In genomic region chr10:97399843-97400545, GRCh38 we compare ENCODE assay signal across 8 cellular contexts. TPM values are rescaled to one million over a fixed set of nuclear protein-coding genes. Genes with fewer than 3 reads are reported as not detected.
DNase-seq lines count a peak whose midpoint lies in the region; ATAC-seq and TF ChIP-seq lines count a peak whose summit lies in the region.

No MANE protein-coding gene starts in this region.

- peak overlapping the region; percentile 69 for H2AFZ ChIP-seq in PC-3 (ENCODE audit: low read length)

- no peak for ATAC-seq in CD4-positive, alpha-beta T cell (ENCODE audit: poor library complexity)
- ATAC-seq in PC-3 (peak; percentile 74), gastrocnemius medialis (peak; percentile 73 to 83)

- H3K4me1 ChIP-seq in HEK293 (ENCODE audit: control insufficient read depth, insufficient read depth, low read length) (0 out of 2 replicates have a peak, but pooled peaks cover 4% of the 10 kb centered on the region), PC-3 (ENCODE audit: insufficient read depth, low read length) (peaks cover 4% of the 10 kb centered on the region; the same call in 1 of the 2 replicates), gastrocnemius medialis (peaks cover 14 to 15% of the 10 kb centered on the region in 2 donors)

- in situ Hi-C loops in gastrocnemius medialis (cut with MboI; ENCODE audit: low sequenced_read_pairs in 4 of 4): no loop called here

- no peaks in the 10 kb centered on the region for H4K20me1 ChIP-seq in PC-3 (ENCODE audit: low read length)

- 17 to 38% (median 36%) methylated on average over 21 of the region's 21 CpGs for WGBS in adipose tissue, 3 donors

- H3K9me3 ChIP-seq in CD4-positive, alpha-beta T cell (ENCODE audit: control insufficient read depth, low read length): no peaks in the 10 kb centered on the region
- H3K9me3 ChIP-seq in HEK293 (ENCODE audit: control insufficient read depth, insufficient read depth, low read depth, low read length) (no peaks in the 10 kb centered on the region), PC-3 (ENCODE audit: low read length) (no peaks in the 10 kb centered on the region), gastrocnemius medialis (no peaks in the 10 kb centered on the region)

- H3K79me2 ChIP-seq in PC-3 (ENCODE audit: low read length): peaks cover 19% of the 10 kb centered on the region

- H3K4me1 Mint-ChIP-seq in CD4-positive, alpha-beta T cell (ENCODE audit: low read depth): peaks cover 16% of the 10 kb centered on the region

- TF ChIP-seq POLR2A in gastrocnemius medialis (IDR thresholded peaks at IDR 0.05): peak; percentile 59 to 64

- H3K4me3 Mint-ChIP-seq in CD4-positive, alpha-beta T cell: peak overlapping the region; percentile 95

- intact Hi-C loops in CD4-positive, alpha-beta T cell (cut with DNase I, micrococcal nuclease): loop anchor here (2.0 to 5.0 kb wide), 8 partner anchors 65 to 337 kb away; partner anchors contain the start of genes ARHGAP19 (in 2 of the 2), FRAT2 (in 2 of the 2), AVPI1 (in 1 of the 2) and FRAT1 (in 1 of the 2)
- intact Hi-C loops in PC-3 (cut with micrococcal nuclease) (loop anchor here (1.0 kb wide), 1 partner anchor 108 kb away; the partner anchor contains the start of gene ARHGAP19), gastrocnemius medialis (cut with DNase I; ENCODE audit: low total_unique reads) (loop anchor here (2.0 to 5.0 kb wide), 3 partner anchors 27 to 337 kb away; partner anchors contain the start of genes FRAT2, PGAM1 and ZFYVE27)

- H3K9ac ChIP-seq in PC-3 (ENCODE audit: low read length): peak overlapping the region; percentile 96

- POLR2A ChIA-PET in CD4-positive, alpha-beta T cell (lab: Charles Lee): interaction anchor here (1.2 to 2.6 kb wide), 6 partner anchors 16 to 287 kb away, joined by 4 to 18 read pairs (median 7); partner anchors contain the start of genes AVPI1, FRAT1, FRAT2 and UBTD1
- POLR2A ChIA-PET in HEK293 (lab: Yijun Ruan, JAX) (interaction anchor here (0.6 to 2.6 kb wide), 11 partner anchors 11 to 121 kb away, joined by 3 to 18 read pairs (median 4); partner anchors contain the start of genes ARHGAP19 and FRAT2), PC-3 (lab: Charles Lee; ENCODE audit: unreplicated experiment) (no interaction called here)

- peak overlapping the region; percentile 79 for H3K4me3 ChIP-seq in HEK293 (ENCODE audit: low read depth, low read length)
- peak overlapping the region; percentile 99 for H3K4me3 ChIP-seq in PC-3 (ENCODE audit: low read length)
- peak overlapping the region; percentile 90 for H3K4me3 ChIP-seq in iPS-11a (ENCODE audit: low read depth, low read length)
- peak overlapping the region; percentile 72 to 97 (median 94) for H3K4me3 ChIP-seq in gastrocnemius medialis

- peak in 1 of 10 experiments; percentile 20 for DNase-seq in CD4-positive, alpha-beta T cell
- DNase-seq in PC-3 (peak; percentile 75), gastrocnemius medialis (peak; percentile 61 to 71), DMS153 treated with DMSO at 0.1 percent for 48 hours (lab: John Stamatoyannopoulos, UW; ENCODE audit: unreplicated experiment) (no peak), NCI-H1092 treated with DMSO at 0.1 percent for 48 hours (lab: John Stamatoyannopoulos, UW) (no peak)

- H3K27ac ChIP-seq in CD4-positive, alpha-beta T cell (ENCODE audit: low read depth, low read length): peak overlapping the region; percentile 81
- H3K27ac ChIP-seq in HEK293 (ENCODE audit: extremely low read depth, low read depth, low read length) (peak overlapping the region; percentile 52), PC-3 (ENCODE audit: low read length) (peak overlapping the region; percentile 80), adipose tissue (ENCODE audit: low read depth, low read length) (peak overlapping the region; percentile 28), gastrocnemius medialis (peak overlapping the region; percentile 89 to 97 (median 94))

- peaks cover 14% of the 10 kb centered on the region for H3K36me3 Mint-ChIP-seq in CD4-positive, alpha-beta T cell (ENCODE audit: low read depth)

- no TSS peak for BruUV-seq in PC-3 (replicated peaks; lab: Mats Ljungman, UMichigan)

- CTCF ChIA-PET in CD4-positive, alpha-beta T cell (lab: Charles Lee): interaction anchor here (1.3 to 1.7 kb wide), 2 partner anchors 67 to 80 kb away, joined by 3 read pairs; partner anchors contain the start of gene FRAT1
- CTCF ChIA-PET in HEK293 (lab: Yijun Ruan, JAX): interaction anchor here (0.7 to 1.3 kb wide), 5 partner anchors 8 to 483 kb away, joined by 3 to 5 read pairs (median 3); no protein-coding TSS in a partner anchor
- CTCF ChIA-PET in PC-3 (lab: Charles Lee): interaction anchor here (1.1 kb wide), 1 partner anchor 28 kb away, joined by 10 read pairs; no protein-coding TSS in a partner anchor

- no peaks in the 10 kb centered on the region for H3K27me3 Mint-ChIP-seq in CD4-positive, alpha-beta T cell

- H3K27me3 ChIP-seq in CD4-positive, alpha-beta T cell (ENCODE audit: control insufficient read depth, insufficient read depth, low read length): no peaks in the 10 kb centered on the region
- H3K27me3 ChIP-seq in PC-3 (ENCODE audit: low read length) (no peaks in the 10 kb centered on the region), gastrocnemius medialis (no peaks in the 10 kb centered on the region)

- no peaks in the 10 kb centered on the region for H3K9me2 ChIP-seq in PC-3 (replicated peaks; ENCODE audit: low read length)

- peak overlapping the region; percentile 97 for H3K4me2 ChIP-seq in PC-3 (ENCODE audit: low read length)

- TF ChIP-seq CTCF in CD4-positive, alpha-beta T cell (IDR thresholded peaks at IDR 0.05): no peak
- TF ChIP-seq CTCF in HEK293 (tag by site-specific recombination; IDR thresholded peaks at IDR 0.05): no peak
- TF ChIP-seq CTCF in PC-3 (conservative IDR thresholded peaks at IDR 0.05; ENCODE audit: low read depth, low read length): no peak
- no peak for TF ChIP-seq CTCF in gastrocnemius medialis (IDR thresholded peaks at IDR 0.05 in 4 of 5, conservative IDR thresholded peaks at IDR 0.05 in 1 of 5)

- no peaks in the 10 kb centered on the region for H3K9me3 Mint-ChIP-seq in CD4-positive, alpha-beta T cell

- H3K27ac Mint-ChIP-seq in CD4-positive, alpha-beta T cell: peak overlapping the region; percentile 89

- H3K36me3 ChIP-seq in HEK293 (ENCODE audit: control insufficient read depth in 2 of 2, insufficient read depth in 1 of 2, low read length in 2 of 2) (peaks cover 22 to 27% of the 10 kb centered on the region in 2 experiments; a peak in 2 of 3 replicates), PC-3 (ENCODE audit: low read depth, low read length) (peaks cover 8% of the 10 kb centered on the region), gastrocnemius medialis (peaks cover 0 to 39% of the 10 kb centered on the region in 2 donors)

- H3F3A ChIP-seq in PC-3 (ENCODE audit: low read length, unreplicated experiment): no peaks in the 10 kb centered on the region

TF ChIP-seq in HEK293, 187 proteins besides CTCF, POLR2A, EP300 and RAD21 (continues in another document):
- TF ChIP-seq ZNF76 (tag by site-specific recombination; IDR thresholded peaks at IDR 0.05; ENCODE audit: borderline replicate concordance, low read depth): peak; percentile 37; the same call in 1 of the 2 replicates
- peak; percentile 74 for TF ChIP-seq ATF2 (tag by site-specific recombination; IDR thresholded peaks at IDR 0.05; ENCODE audit: low read depth)
- no peak for TF ChIP-seq ZNF560 (tag by site-specific recombination; IDR thresholded peaks at IDR 0.05; ENCODE audit: borderline replicate concordance)
- TF ChIP-seq YY1 (tag by site-specific recombination; IDR thresholded peaks at IDR 0.05): no peak
- TF ChIP-seq GLIS2 (tag by site-specific recombination; IDR thresholded peaks at IDR 0.05): no peak
- TF ChIP-seq ZNF555 (tag by site-specific recombination; conservative IDR thresholded peaks at IDR 0.05): no peak
- no peak for TF ChIP-seq ZNF341 (tag by site-specific recombination; IDR thresholded peaks at IDR 0.05; ENCODE audit: low read depth)
- no peak for TF ChIP-seq ZNF645 (tag by site-specific recombination; IDR thresholded peaks at IDR 0.05)
- no peak for TF ChIP-seq ZNF140 (tag by site-specific recombination; IDR thresholded peaks at IDR 0.05)
- no peak for TF ChIP-seq ZNF423 (tag by site-specific recombination; IDR thresholded peaks at IDR 0.05)

RNA-seq across cellular contexts. Expression of gene RRP12, which starts 1.1 kb away (rescaled TPM):
- 10 to 100 TPM; 84.2 to 87.6 TPM for total RNA-seq in CD4-positive, alpha-beta T cell
- 34.4 and 44.2 TPM in 2 replicates for total RNA-seq in PC-3 (2014; rRNA removed)
- polyA plus RNA-seq in adipose tissue: 10 to 100 TPM; 10.9 to 22.4 (median 17.4) TPM
- total RNA-seq in gastrocnemius medialis: 10 to 100 TPM; 41.9 to 61.4 (median 49.9) TPM

RNA-seq across cellular contexts. Expression of gene PGAM1, which starts 26.0 kb away (rescaled TPM):
- total RNA-seq in CD4-positive, alpha-beta T cell: 10 to 100 TPM; 50.7 to 55.5 TPM
- 591 and 661 TPM in 2 replicates for total RNA-seq in PC-3 (2014; rRNA removed)
- polyA plus RNA-seq in adipose tissue: 100 to 1,000 TPM in 2 of 3 donors, 10 to 100 TPM in 1; 77.7 to 201 (median 193) TPM
- total RNA-seq in gastrocnemius medialis: 10 to 100 TPM; 41.0 to 72.1 (median 62.2) TPM

RNA-seq across cellular contexts. Expression of gene EXOSC1, which starts 45.8 kb away (rescaled TPM):
- 10 to 100 TPM; 28.8 to 29.7 TPM for total RNA-seq in CD4-positive, alpha-beta T cell
- total RNA-seq in PC-3 (2014; rRNA removed) (23.0 and 34.7 TPM in 2 replicates), gastrocnemius medialis (10 to 100 TPM; 18.6 to 34.5 (median 26.8) TPM)
- polyA plus RNA-seq in adipose tissue: 10 to 100 TPM; 25.5 to 30.5 (median 26.0) TPM

RNA-seq across cellular contexts. Expression of gene ZDHHC16, which starts 46.0 kb away (rescaled TPM):
- 1 to 10 TPM; 6.2 to 6.5 TPM for total RNA-seq in CD4-positive, alpha-beta T cell
- total RNA-seq in PC-3 (2014; rRNA removed) (35.1 and 47.1 TPM in 2 replicates), gastrocnemius medialis (10 to 100 TPM; 25.0 to 34.5 (median 31.6) TPM)
- polyA plus RNA-seq in adipose tissue: 10 to 100 TPM; 19.6 to 31.8 (median 25.2) TPM

Comparison
In these comparisons a context has a peak if more than half of its experiments do, and no peak if none do; other contexts are left out.
1. DNase-seq: peak in PC-3 (single experiment) and gastrocnemius medialis (2 of 2); none in DMS153 treated with DMSO at 0.1 percent for 48 hours (single experiment) and NCI-H1092 treated with DMSO at 0.1 percent for 48 hours (single experiment).
2. H3K27ac ChIP-seq: peak in every context shown above with its lines; median percentile 94 in gastrocnemius medialis; 81 in CD4-positive, alpha-beta T cell; 80 in PC-3; 52 in HEK293; 28 in adipose tissue.
3. Peak in every context shown above with its lines, with median percentiles within 50 percentile points of each other: H3K4me3 ChIP-seq.